7 cellular contexts compared by ENCODE assay signal in the genomic region with DNA sequence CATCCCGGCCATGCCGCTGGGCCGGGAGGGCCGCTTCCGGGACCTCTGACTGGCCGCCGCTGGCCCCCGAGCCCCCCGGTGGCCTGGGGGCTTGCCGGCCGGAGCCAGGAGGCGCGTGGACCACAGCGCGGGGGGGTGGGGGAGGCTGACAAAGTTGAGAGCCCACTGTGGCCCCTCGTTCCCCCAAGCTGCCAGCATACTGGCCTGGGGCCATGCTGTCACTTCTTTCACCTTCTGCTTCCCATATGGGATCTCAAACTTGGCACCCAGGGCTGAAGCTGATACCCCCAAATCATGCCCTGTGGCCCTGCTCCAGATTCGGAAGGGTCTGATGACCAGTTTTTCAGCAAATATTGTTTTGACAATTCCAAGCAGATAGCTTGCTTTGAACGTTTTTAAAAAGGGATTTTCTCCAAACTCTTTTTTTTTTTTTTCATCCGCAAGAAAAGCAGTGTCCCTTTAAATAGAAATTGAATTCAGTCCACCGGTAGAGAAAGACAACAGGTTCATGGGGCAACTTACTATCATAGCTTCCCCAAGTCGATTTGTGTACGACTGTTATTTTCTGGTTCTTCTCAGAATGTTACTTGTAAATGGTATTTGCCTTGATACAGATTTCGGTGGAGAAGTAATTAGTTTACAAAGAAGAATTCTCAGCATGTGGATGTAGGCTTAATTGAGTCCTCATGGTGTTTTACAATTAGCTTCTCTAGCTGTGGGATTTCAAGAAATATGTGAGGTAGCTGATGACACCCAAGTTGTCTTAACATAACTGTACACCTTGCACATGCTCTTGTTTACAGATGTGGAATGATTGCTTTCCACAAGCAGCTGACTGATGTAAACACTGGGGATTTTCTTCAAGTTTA. TPM values are rescaled to one million over a fixed set of nuclear protein-coding genes. Genes with fewer than 3 reads are reported as not detected.
DNase-seq lines count a peak whose midpoint lies in the region; ATAC-seq, FAIRE-seq and TF ChIP-seq lines count a peak whose summit lies in the region.

No MANE protein-coding gene starts in this region.

- peak; percentile 31 for FAIRE-seq in GM19239 (lab: Jason Lieb, UNC)

- ATAC-seq in GM21360 (IDR thresholded peaks at IDR 0.05; ENCODE audit: unreplicated experiment): no peak

- no peaks in the 10 kb centered on the region for H3F3A ChIP-seq in neural cell (ENCODE audit: insufficient read depth, low read length, poor library complexity, severe bottlenecking)

- no peaks in the 10 kb centered on the region for H3K9me2 ChIP-seq in neural cell (ENCODE audit: insufficient read depth, low read length)

- peaks cover 58% of the 10 kb centered on the region for H3K79me2 ChIP-seq in neural cell (replicated peaks; ENCODE audit: insufficient read depth, low read length)

- no peak for TF ChIP-seq EP300 in neural cell (conservative IDR thresholded peaks at IDR 0.05; ENCODE audit: poor library complexity, severe bottlenecking)

- H3K4me3 ChIP-seq in SJSA1 (peak overlapping the region; percentile 96), neural cell (ENCODE audit: low read length) (peak overlapping the region; percentile 94)

- no peak for TF ChIP-seq CTCF in neural cell (IDR thresholded peaks at IDR 0.05; ENCODE audit: poor library complexity, severe bottlenecking)

- peak overlapping the region; percentile 57 for H3K4me2 ChIP-seq in neural cell (ENCODE audit: low read length)

- peaks cover 20% of the 10 kb centered on the region for H3K4me1 ChIP-seq in SJSA1 (replicated peaks)

- H3K27ac ChIP-seq in SJSA1 (no peak overlapping the region), epithelial cell of prostate (peak overlapping the region; percentile 56), neural cell (ENCODE audit: low read length) (peak overlapping the region; percentile 23)

- DNase-seq in GM19239 (ENCODE audit: insufficient read length, low spot score): no peak
- peak in 1 of 2 experiments; percentile 15 for DNase-seq in SJSA1 (ENCODE audit: low read depth in 1 of 2, low spot score in 2 of 2)
- DNase-seq in epithelial cell of prostate (ENCODE audit: low read depth, low spot score): no peak
- no peak for DNase-seq in NCI-H345 (lab: John Stamatoyannopoulos, UW)
- DNase-seq in activated CD4-positive, CD25-positive, alpha-beta regulatory T cell treated with anti-CD3 and anti-CD28 coated beads, Interleukin-2, amount 50 U/mL, for 72 hours: no peak

- H3K9ac ChIP-seq in neural cell (ENCODE audit: low read length): peak overlapping the region; percentile 100

- no peak overlapping the region for H2AFZ ChIP-seq in neural cell (ENCODE audit: low read depth, low read length)

- H4K20me1 ChIP-seq in neural cell (ENCODE audit: insufficient read depth): peaks cover 49% of the 10 kb centered on the region

- H3K9me3 ChIP-seq in SJSA1 (replicated peaks): no peaks in the 10 kb centered on the region
- no peaks in the 10 kb centered on the region for H3K9me3 ChIP-seq in neural cell (ENCODE audit: low read length)

- peaks cover 5% of the 10 kb centered on the region; the same call in 1 of the 2 replicates for H3K36me3 ChIP-seq in SJSA1
- H3K36me3 ChIP-seq in neural cell (ENCODE audit: insufficient read depth, low read length): no peaks in the 10 kb centered on the region

- no peaks in the 10 kb centered on the region for H3K27me3 ChIP-seq in SJSA1 (replicated peaks)
- no peaks in the 10 kb centered on the region for H3K27me3 ChIP-seq in neural cell (ENCODE audit: insufficient read depth, low read depth, low read length)

- no peak for TF ChIP-seq RAD21 in neural cell (conservative IDR thresholded peaks at IDR 0.05)

TF ChIP-seq in neural cell, 6 proteins besides CTCF, POLR2A, EP300 and RAD21:
- no peak for TF ChIP-seq EZH2 (IDR thresholded peaks at IDR 0.05; ENCODE audit: borderline replicate concordance, insufficient read depth, low read length, poor library complexity, severe bottlenecking)
- TF ChIP-seq TAF1 (IDR thresholded peaks at IDR 0.05; ENCODE audit: low read depth): no peak
- TF ChIP-seq POLR2AphosphoS5 (IDR thresholded peaks at IDR 0.05): no peak
- peak; percentile 56 for TF ChIP-seq MXI1 (conservative IDR thresholded peaks at IDR 0.05; ENCODE audit: poor library complexity, severe bottlenecking)
- TF ChIP-seq SMC3 (conservative IDR thresholded peaks at IDR 0.05; ENCODE audit: poor library complexity): peak; percentile 15
- TF ChIP-seq, protein P1, sequence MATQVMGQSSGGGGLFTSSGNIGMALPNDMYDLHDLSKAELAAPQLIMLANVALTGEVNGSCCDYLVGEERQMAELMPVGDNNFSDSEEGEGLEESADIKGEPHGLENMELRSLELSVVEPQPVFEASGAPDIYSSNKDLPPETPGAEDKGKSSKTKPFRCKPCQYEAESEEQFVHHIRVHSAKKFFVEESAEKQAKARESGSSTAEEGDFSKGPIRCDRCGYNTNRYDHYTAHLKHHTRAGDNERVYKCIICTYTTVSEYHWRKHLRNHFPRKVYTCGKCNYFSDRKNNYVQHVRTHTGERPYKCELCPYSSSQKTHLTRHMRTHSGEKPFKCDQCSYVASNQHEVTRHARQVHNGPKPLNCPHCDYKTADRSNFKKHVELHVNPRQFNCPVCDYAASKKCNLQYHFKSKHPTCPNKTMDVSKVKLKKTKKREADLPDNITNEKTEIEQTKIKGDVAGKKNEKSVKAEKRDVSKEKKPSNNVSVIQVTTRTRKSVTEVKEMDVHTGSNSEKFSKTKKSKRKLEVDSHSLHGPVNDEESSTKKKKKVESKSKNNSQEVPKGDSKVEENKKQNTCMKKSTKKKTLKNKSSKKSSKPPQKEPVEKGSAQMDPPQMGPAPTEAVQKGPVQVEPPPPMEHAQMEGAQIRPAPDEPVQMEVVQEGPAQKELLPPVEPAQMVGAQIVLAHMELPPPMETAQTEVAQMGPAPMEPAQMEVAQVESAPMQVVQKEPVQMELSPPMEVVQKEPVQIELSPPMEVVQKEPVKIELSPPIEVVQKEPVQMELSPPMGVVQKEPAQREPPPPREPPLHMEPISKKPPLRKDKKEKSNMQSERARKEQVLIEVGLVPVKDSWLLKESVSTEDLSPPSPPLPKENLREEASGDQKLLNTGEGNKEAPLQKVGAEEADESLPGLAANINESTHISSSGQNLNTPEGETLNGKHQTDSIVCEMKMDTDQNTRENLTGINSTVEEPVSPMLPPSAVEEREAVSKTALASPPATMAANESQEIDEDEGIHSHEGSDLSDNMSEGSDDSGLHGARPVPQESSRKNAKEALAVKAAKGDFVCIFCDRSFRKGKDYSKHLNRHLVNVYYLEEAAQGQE (IDR thresholded peaks at IDR 0.05; ENCODE audit: borderline replicate concordance): no peak

RNA-seq across cellular contexts. Expression of a gene that starts 1.0 kb away (rescaled TPM):
- 7.5 and 17.6 TPM in 2 replicates for total RNA-seq in SJSA1 (2014; rRNA removed; shearing (Covaris generic))
- polyA plus RNA-seq in neural cell: 56.6 and 58.1 TPM in 2 replicates
- 100 and 107 TPM in 2 replicates for polyA minus RNA-seq in neural cell

RNA-seq across cellular contexts. Expression of a gene that starts 11.1 kb away (rescaled TPM):
- 0.95 TPM in 1 of 2 replicates, not detected in the other for total RNA-seq in SJSA1 (2014; rRNA removed; shearing (Covaris generic))
- 1.1 and 1.7 TPM in 2 replicates for polyA plus RNA-seq in neural cell
- polyA minus RNA-seq in neural cell: 0.46 and 0.97 TPM in 2 replicates
